ENCODE assay signal across 10 cellular contexts in genomic region chr9:14343948-14344547, GRCh38. TPM values are rescaled to one million over a fixed set of nuclear protein-coding genes. Genes with fewer than 3 reads are reported as not detected.
A peak's percentile ranks its signal among the peaks of the same experiment; 100 is the strongest.
DNase-seq lines count a peak whose midpoint lies in the region; ATAC-seq, FAIRE-seq and TF ChIP-seq lines count a peak whose summit lies in the region.
"Had no signal": no experiment of that assay in that cellular context is flagged by ENCODE, and none has a peak within 500 bp of the region (broad histone marks: within the 10 kb centered on the region; RNA-seq: fewer than 3 reads in every experiment).

No MANE protein-coding gene starts in this region.

- H3K36me3 ChIP-seq in lung (ENCODE audit: control insufficient read depth in 2 of 2, insufficient read depth in 2 of 2, low read length in 2 of 2) (no peaks in the 10 kb centered on the region), upper lobe of left lung (no peaks in the 10 kb centered on the region)

- H3K4me3 ChIP-seq in epithelial cell of proximal tubule (ENCODE audit: low read depth, low read length) = peak overlapping the region; percentile 44
- no peak overlapping the region for H3K4me3 ChIP-seq in lung
- peak overlapping the region in 2 of 4 donors; percentile 9 to 21 for H3K4me3 ChIP-seq in upper lobe of left lung

- DNase-seq in NCI-H2107 treated with DMSO at 0.1 percent for 48 hours (lab: John Stamatoyannopoulos, UW; ENCODE audit: unreplicated experiment) (peak; percentile 61), NCI-H2107 (lab: John Stamatoyannopoulos, UW) (no peak), epithelial cell of proximal tubule (ENCODE audit: low read depth) (no peak), lung (ENCODE audit: low spot score) (no peak), upper lobe of left lung (peak in 1 of 2 donors; percentile 10), urothelium cell line (ENCODE audit: low spot score) (no peak), NOMO-1 treated with dmso at 0.1 percent for 144 hours (lab: John Stamatoyannopoulos, UW; ENCODE audit: unreplicated experiment) (no peak)
- no peak for DNase-seq in stimulated activated CD4-positive, alpha-beta T cell treated with anti-CD3 and anti-CD28 coated beads, Interleukin-1b, Interleukin-23, amount 100 ng/mL, for 48 hours
- DNase-seq: naive B cell, NCI-H2171 had no signal

- H3K27me3 ChIP-seq in lung (ENCODE audit: control insufficient read depth, insufficient read depth) (no peaks in the 10 kb centered on the region), upper lobe of left lung (peaks cover 0 to 17% (median 7%) of the 10 kb centered on the region in 4 donors)

- TF ChIP-seq CTCF in epithelial cell of proximal tubule (conservative IDR thresholded peaks at IDR 0.05; ENCODE audit: low read depth, low read length) (no peak), lung (IDR thresholded peaks at IDR 0.05; ENCODE audit: control extremely low read depth, extremely low read depth) (no peak), upper lobe of left lung (IDR thresholded peaks at IDR 0.05) (no peak)

- no peak for TF ChIP-seq POLR2A in upper lobe of left lung (IDR thresholded peaks at IDR 0.05)

- no peak for TF ChIP-seq EP300 in upper lobe of left lung (IDR thresholded peaks at IDR 0.05)

- H3K27ac ChIP-seq in lung (ENCODE audit: low read depth in 1 of 2, low read length in 1 of 2) (peak overlapping the region; percentile 28 to 40), upper lobe of left lung (peak overlapping the region in 3 of 4 donors; percentile 47 to 84 (median 55))

- 45 to 52% methylated on average over 7 of the region's 7 CpGs for WGBS in lung, 2 donors
- WGBS in upper lobe of left lung, 2 donors = 32 to 39% methylated on average over 7 of the region's 7 CpGs

- H3K9me3 ChIP-seq in lung (ENCODE audit: control insufficient read depth in 2 of 2, insufficient read depth in 1 of 2, low read length in 1 of 2) (no peaks in the 10 kb centered on the region), upper lobe of left lung (no peaks in the 10 kb centered on the region)

- ATAC-seq in lung (ENCODE audit: insufficient read depth, low FRiP score) (no peak), upper lobe of left lung (ENCODE audit: low FRiP score in 2 of 2) (no peak)

- H3K4me1 ChIP-seq in lung (ENCODE audit: control insufficient read depth in 2 of 2, insufficient read depth in 2 of 2, low read length in 2 of 2) (peaks cover 2% of the 10 kb centered on the region in 2 donors), upper lobe of left lung (peaks cover 29 to 33% (median 31%) of the 10 kb centered on the region in 4 donors)

- no peak for FAIRE-seq in urothelium cell line (lab: Jason Lieb, UNC)

RNA-seq across cellular contexts. Expression of gene NFIB, which starts 30.1 kb away (rescaled TPM):
- total RNA-seq in epithelial cell of proximal tubule = 2.4 and 5.0 TPM in 2 replicates
- total RNA-seq in lung = 100 to 1,000 TPM in 1 of 2 donors, 10 to 100 TPM in 1; 89.2 to 189 TPM
- 10 to 100 TPM in 1 of 2 donors, 1 to 10 TPM in 1; 7.3 to 12.7 TPM for polyA plus RNA-seq in lung
- total RNA-seq in upper lobe of left lung = 100 to 1,000 TPM in 1 of 6 donors, 10 to 100 TPM in 5; 33.9 to 109 (median 67.5) TPM
